25 cellular contexts compared by ENCODE assay signal in genomic region chr10:132641966-132642731, GRCh38.
DNase-seq lines count a peak whose midpoint lies in the region; ATAC-seq and TF ChIP-seq lines count a peak whose summit lies in the region.
"Had no signal": no experiment of that assay in that cellular context is flagged by ENCODE, and none has a peak within 500 bp of the region (broad histone marks: within the 10 kb centered on the region; RNA-seq: fewer than 3 reads in every experiment).

No MANE protein-coding gene starts in this region.

- TF ChIP-seq POLR2A in gastroesophageal sphincter (IDR thresholded peaks at IDR 0.05) = no peak
- no peak for TF ChIP-seq POLR2A in suprapubic skin (IDR thresholded peaks at IDR 0.05)

- POLR2A ChIA-PET in activated CD8-positive, alpha-beta T cell treated with anti-CD3 and anti-CD28 coated beads for 36 hours (lab: Charles Lee) = interaction anchor here (1.0 kb wide), 1 partner anchor 186 kb away, joined by 3 read pairs; no protein-coding TSS in a partner anchor

- H3K36me3 Mint-ChIP-seq in activated CD8-positive, alpha-beta T cell treated with anti-CD3 and anti-CD28 coated beads for 36 hours (ENCODE audit: low read depth) = no peaks in the 10 kb centered on the region
- H3K36me3 Mint-ChIP-seq: activated naive CD8-positive, alpha-beta T cell had no signal

- no peaks in the 10 kb centered on the region for H3K27me3 ChIP-seq in gastroesophageal sphincter
- H3K27me3 ChIP-seq in suprapubic skin = no peaks in the 10 kb centered on the region
- H3K27me3 ChIP-seq: tibial artery had no signal

- no peak for ATAC-seq in gastroesophageal sphincter
- no peak for ATAC-seq in activated CD8-positive, alpha-beta T cell treated with anti-CD3 and anti-CD28 coated beads for 36 hours
- ATAC-seq: T-helper 17 cell had no signal

- H3K27ac Mint-ChIP-seq in activated CD8-positive, alpha-beta T cell treated with anti-CD3 and anti-CD28 coated beads for 36 hours = no peak overlapping the region
- H3K27ac Mint-ChIP-seq: activated naive CD8-positive, alpha-beta T cell; T-helper 17 cell had no signal

- no peak overlapping the region for H3K4me3 Mint-ChIP-seq in activated CD8-positive, alpha-beta T cell treated with anti-CD3 and anti-CD28 coated beads for 36 hours
- H3K4me3 Mint-ChIP-seq: activated naive CD8-positive, alpha-beta T cell; CD4-positive, alpha-beta memory T cell; T-helper 17 cell had no signal

- H3K4me3 ChIP-seq in gastroesophageal sphincter = no peak overlapping the region
- H3K4me3 ChIP-seq in suprapubic skin = no peak overlapping the region
- H3K4me3 ChIP-seq: HAP-1, tibial artery had no signal

- WGBS in gastroesophageal sphincter (ENCODE audit: low coverage in 1 of 2), 2 donors = 94% methylated on average over 9 of the region's 33 CpGs; no CpG with 5 or more reads in 1 of the 2 donors
- 89% methylated on average over 16 of the region's 33 CpGs for WGBS in suprapubic skin

- no peak for TF ChIP-seq EP300 in gastroesophageal sphincter (IDR thresholded peaks at IDR 0.05)
- no peak for TF ChIP-seq EP300 in suprapubic skin (IDR thresholded peaks at IDR 0.05)

- peaks cover 14% of the 10 kb centered on the region for H3K4me1 Mint-ChIP-seq in activated CD8-positive, alpha-beta T cell treated with anti-CD3 and anti-CD28 coated beads for 36 hours (ENCODE audit: low read depth)

- H3K9me3 ChIP-seq in gastroesophageal sphincter (no peaks in the 10 kb centered on the region), suprapubic skin (no peaks in the 10 kb centered on the region)
- H3K9me3 ChIP-seq: HAP-1, tibial artery had no signal

- intact Hi-C loops in activated CD8-positive, alpha-beta T cell treated with anti-CD3 and anti-CD28 coated beads for 36 hours (cut with micrococcal nuclease) = no loop called here

- peak; percentile 17 for DNase-seq in activated CD4-positive, CD25-positive, alpha-beta regulatory T cell treated with anti-CD3 and anti-CD28 coated beads, Interleukin-2, amount 50 U/mL, for 72 hours
- no peak for DNase-seq in activated CD4-positive, CD25-positive, alpha-beta regulatory T cell (lab: John Stamatoyannopoulos, UW)
- DNase-seq in mesenteric fat pad (ENCODE audit: low spot score) (peak; percentile 81), suprapubic skin (ENCODE audit: low spot score in 2 of 2) (peak; percentile 45 to 77), NCI-H146 treated with DMSO at 0.1 percent for 48 hours (lab: John Stamatoyannopoulos, UW; ENCODE audit: unreplicated experiment) (no peak), NCI-H446 (lab: John Stamatoyannopoulos, UW) (no peak)
- no peak for DNase-seq in activated CD8-positive, alpha-beta T cell treated with anti-CD3 and anti-CD28 coated beads for 36 hours
- DNase-seq: activated CD4-positive, alpha-beta T cell treated with anti-CD3 and anti-CD28 coated beads for 48 hours; CD4-positive, alpha-beta memory T cell; cerebellar nuclear complex; DMS 273 treated with DMSO at 0.1 percent for 48 hours; effector CD4-positive, alpha-beta T cell; hippocampal formation; NCI-H187; NCI-H526 treated with DMSO at 0.1 percent for 48 hours; retina; stimulated activated CD4-positive, alpha-beta T cell treated with anti-CD3 and anti-CD28 coated beads, Interleukin-4, amount 100 ng/mL, for 4 hours; stimulated activated naive CD4-positive, alpha-beta T cell had no signal

- H3K27ac ChIP-seq in gastroesophageal sphincter = peak overlapping the region; percentile 76 to 98 (median 91)
- no peak overlapping the region for H3K27ac ChIP-seq in suprapubic skin
- H3K27ac ChIP-seq: 22Rv1, KMS-11, tibial artery had no signal

- H3K27me3 Mint-ChIP-seq in activated CD8-positive, alpha-beta T cell treated with anti-CD3 and anti-CD28 coated beads for 36 hours = no peaks in the 10 kb centered on the region
- H3K27me3 Mint-ChIP-seq: activated naive CD8-positive, alpha-beta T cell; CD4-positive, alpha-beta memory T cell; T-helper 17 cell had no signal

- H3K36me3 ChIP-seq in gastroesophageal sphincter = peaks cover 0 to 16% of the 10 kb centered on the region in 2 donors
- peaks cover under 1% of the 10 kb centered on the region for H3K36me3 ChIP-seq in suprapubic skin
- H3K36me3 ChIP-seq: HAP-1 had no signal

- no peaks in the 10 kb centered on the region for H3K9me3 Mint-ChIP-seq in activated CD8-positive, alpha-beta T cell treated with anti-CD3 and anti-CD28 coated beads for 36 hours
- H3K9me3 Mint-ChIP-seq: CD4-positive, alpha-beta memory T cell had no signal

- CTCF ChIA-PET in activated CD8-positive, alpha-beta T cell treated with anti-CD3 and anti-CD28 coated beads for 36 hours (lab: Charles Lee) = no interaction called here

- H3K4me1 ChIP-seq in gastroesophageal sphincter (peaks cover 0 to 95% (median 22%) of the 10 kb centered on the region in 3 donors), suprapubic skin (peaks cover 13% of the 10 kb centered on the region)

- TF ChIP-seq CTCF in gastroesophageal sphincter (IDR thresholded peaks at IDR 0.05) (no peak), suprapubic skin (IDR thresholded peaks at IDR 0.05) (no peak)
- no peak for TF ChIP-seq CTCF in activated CD8-positive, alpha-beta T cell treated with anti-CD3 and anti-CD28 coated beads for 36 hours (IDR thresholded peaks at IDR 0.05)

Comparison
In these comparisons a context has a peak if more than half of its experiments do, and no peak if none do; other contexts are left out.
1. DNase-seq: peak in activated CD4-positive, CD25-positive, alpha-beta regulatory T cell treated with anti-CD3 and anti-CD28 coated beads, Interleukin-2, amount 50 U/mL, for 72 hours (single experiment), mesenteric fat pad (single experiment) and suprapubic skin (2 of 2); none in activated CD4-positive, CD25-positive, alpha-beta regulatory T cell (0 of 4), activated CD8-positive, alpha-beta T cell treated with anti-CD3 and anti-CD28 coated beads for 36 hours (single experiment), NCI-H146 treated with DMSO at 0.1 percent for 48 hours (single experiment) and NCI-H446 (0 of 2).